1 cellular context compared by ENCODE assay signal in genomic region chr17:5419356-5419958, GRCh38.
TF ChIP-seq lines count a peak whose summit lies in the region.

NUP88 (minus strand) TSS chr17:5419662; CDS start chr17:5419650, 12 bp downstream.

TF ChIP-seq in H1, 55 proteins besides CTCF, POLR2A, EP300 and RAD21 (continued from another document):
- TF ChIP-seq E2F6 (IDR thresholded peaks at IDR 0.05) (peak; percentile 63), SUZ12 (IDR thresholded peaks at IDR 0.05; ENCODE audit: low read length) (no peak), RNF2 (IDR thresholded peaks at IDR 0.05; ENCODE audit: borderline replicate concordance, low read depth, low read length, missing control alignments, poor library complexity, severe bottlenecking) (no peak), CBX5 (IDR thresholded peaks at IDR 0.05; ENCODE audit: low read depth, low read length) (no peak), HDAC2 (IDR thresholded peaks at IDR 0.05; ENCODE audit: borderline replicate concordance in 1 of 2, low read depth in 2 of 2, low read length in 2 of 2) (no peak), BCL11A (IDR thresholded peaks at IDR 0.05; ENCODE audit: low read depth in 2 of 2, low read length in 2 of 2) (no peak), TAF7 (optimal IDR thresholded peaks at IDR 0.05; ENCODE audit: borderline replicate concordance, low read depth, low read length) (peak; percentile 43), YY1 (IDR thresholded peaks at IDR 0.05; ENCODE audit: low read depth, low read length) (peak; percentile 96), CBX8 (IDR thresholded peaks at IDR 0.05; ENCODE audit: borderline replicate concordance, low read depth, low read length) (no peak), SIX5 (IDR thresholded peaks at IDR 0.05; ENCODE audit: low read depth, low read length) (no peak), SP2 (IDR thresholded peaks at IDR 0.05; ENCODE audit: low read length) (0 out of 2 replicates have a peak, but pooled peaks have one; percentile 8), TEAD4 (IDR thresholded peaks at IDR 0.05; ENCODE audit: low read depth, low read length) (no peak), NANOG (IDR thresholded peaks at IDR 0.05; ENCODE audit: insufficient read depth, low read depth, low read length, poor library complexity, severe bottlenecking) (no peak), POLR2AphosphoS5 (IDR thresholded peaks at IDR 0.05; ENCODE audit: low read depth, low read length) (peak; percentile 88), ASH2L (IDR thresholded peaks at IDR 0.05; ENCODE audit: low read length) (peak; percentile 29), CHD1 (IDR thresholded peaks at IDR 0.05; ENCODE audit: low read depth, low read length) (no peak; the same call in 1 of the 2 replicates), CTBP2 (IDR thresholded peaks at IDR 0.05; ENCODE audit: borderline replicate concordance, insufficient read depth, insufficient read length, low read length) (no peak), TAF1 (IDR thresholded peaks at IDR 0.05; ENCODE audit: low read depth, low read length) (peak; percentile 88), CHD2 (IDR thresholded peaks at IDR 0.05; ENCODE audit: low read length) (peak; percentile 66), HDAC6 (IDR thresholded peaks at IDR 0.05; ENCODE audit: low read depth, low read length) (no peak), CHD7 (IDR thresholded peaks at IDR 0.05; ENCODE audit: insufficient replicate concordance, low read length) (no peak), CREB1 (IDR thresholded peaks at IDR 0.05) (peak; percentile 55), RFX5 (IDR thresholded peaks at IDR 0.05; ENCODE audit: borderline replicate concordance, low read depth, low read length) (no peak), RBBP5 (IDR thresholded peaks at IDR 0.05; ENCODE audit: borderline replicate concordance, low read depth, low read length) (peak; percentile 34), KDM5A (IDR thresholded peaks at IDR 0.05; ENCODE audit: low read length) (peak; percentile 94), TBP (IDR thresholded peaks at IDR 0.05; ENCODE audit: low read depth, low read length) (peak; percentile 83), POU5F1 (IDR thresholded peaks at IDR 0.05; ENCODE audit: low read depth, low read length) (no peak), PHF8 (conservative IDR thresholded peaks at IDR 0.05; ENCODE audit: low read depth, low read length) (peak; percentile 97), SP1 (IDR thresholded peaks at IDR 0.05; ENCODE audit: low read depth, low read length) (peak; percentile 74; the same call in 1 of the 2 replicates), ATF2 (IDR thresholded peaks at IDR 0.05; ENCODE audit: low read length) (no peak)
